25 cellular contexts compared by ENCODE assay signal in genomic region chr10:133462512-133463305, GRCh38. TPM values are rescaled to one million over a fixed set of nuclear protein-coding genes. Genes with fewer than 3 reads are reported as not detected.
"Had no signal": no experiment of that assay in that cellular context is flagged by ENCODE, and none has a peak within 500 bp of the region (broad histone marks: within the 10 kb centered on the region; RNA-seq: fewer than 3 reads in every experiment).

No MANE protein-coding gene starts in this region.

- H3K27me3 ChIP-seq: body of pancreas, cardiac muscle cell, hepatocyte, transverse colon had no signal

- DNase-seq: activated CD4-positive, alpha-beta T cell treated with anti-CD3 and anti-CD28 coated beads, Interleukin-2, amount 50 U/mL, for 4 hours; activated effector memory CD4-positive, alpha-beta T cell treated with anti-CD3 and anti-CD28 coated beads, Interleukin-2, amount 50 U/mL, for 16 hours; activated T-cell treated with anti-CD3 and anti-CD28 coated beads for 4 hours; anterior cingulate cortex; body of pancreas; effector CD4-positive, alpha-beta T cell; erythroblast; foreskin melanocyte; immature natural killer cell; kidney glomerular epithelial cell; left ventricle myocardium superior; mucosa of descending colon; naive B cell; nucleus accumbens; stimulated activated CD4-positive, alpha-beta T cell treated with anti-CD3 and anti-CD28 coated beads, Interleukin-2, amount 100 ng/mL, for 48 hours; stimulated activated CD8-positive, alpha-beta memory T cell treated with anti-CD3 and anti-CD28 coated beads, Interleukin-4, amount 100 ng/mL, for 48 hours; stimulated activated naive B cell treated with anti-CD40 and anti-IgM and Interleukin-4, amounts not matched to agents 10 μg/mL and 1 μg/mL and 100 μg/mL, for 72 hours; T-helper 9 cell; transverse colon had no signal

- H3K36me3 ChIP-seq: cardiac muscle cell, transverse colon had no signal

- H3K27ac Mint-ChIP-seq: activated naive CD4-positive, alpha-beta T cell treated with anti-CD3 and anti-CD28 coated beads, Interleukin-2, amount 10 ng/mL, durations not matched to agents 7 days and 5 days; dendritic cell treated with granulocyte-macrophage colony-stimulating factor and Interleukin-4, amounts not matched to agents 40 ng/mL and 50 ng/mL, for 4 days; immature natural killer cell; memory B cell; stimulated activated naive B cell treated with anti-CD40 and anti-IgM and Interleukin-4, amounts not matched to agents 10 μg/mL and 1 μg/mL and 100 μg/mL, for 72 hours had no signal

- H2AFZ ChIP-seq: hepatocyte had no signal

- H3K9me3 ChIP-seq: body of pancreas, mucosa of descending colon, transverse colon had no signal

- H3K36me3 Mint-ChIP-seq: activated naive CD4-positive, alpha-beta T cell treated with anti-CD3 and anti-CD28 coated beads, Interleukin-2, amount 10 ng/mL, durations not matched to agents 7 days and 5 days; immature natural killer cell had no signal

- H3K4me2 ChIP-seq: hepatocyte had no signal

- H3K4me3 Mint-ChIP-seq: activated naive CD4-positive, alpha-beta T cell treated with anti-CD3 and anti-CD28 coated beads, Interleukin-2, amount 10 ng/mL, durations not matched to agents 7 days and 5 days; dendritic cell treated with granulocyte-macrophage colony-stimulating factor and Interleukin-4, amounts not matched to agents 40 ng/mL and 50 ng/mL, for 4 days; immature natural killer cell; memory B cell; naive B cell; stimulated activated naive B cell treated with anti-CD40 and anti-IgM and Interleukin-4, amounts not matched to agents 10 μg/mL and 1 μg/mL and 100 μg/mL, for 72 hours had no signal

- H3K9me3 Mint-ChIP-seq: activated naive CD4-positive, alpha-beta T cell treated with anti-CD3 and anti-CD28 coated beads, Interleukin-2, amount 10 ng/mL, durations not matched to agents 7 days and 5 days; dendritic cell treated with granulocyte-macrophage colony-stimulating factor and Interleukin-4, amounts not matched to agents 40 ng/mL and 50 ng/mL, for 4 days; memory B cell; stimulated activated naive B cell treated with anti-CD40 and anti-IgM and Interleukin-4, amounts not matched to agents 10 μg/mL and 1 μg/mL and 100 μg/mL, for 72 hours had no signal

- H3K79me2 ChIP-seq: hepatocyte had no signal

- H3K4me1 Mint-ChIP-seq: activated naive CD4-positive, alpha-beta T cell treated with anti-CD3 and anti-CD28 coated beads, Interleukin-2, amount 10 ng/mL, durations not matched to agents 7 days and 5 days; immature natural killer cell; memory B cell; stimulated activated naive B cell treated with anti-CD40 and anti-IgM and Interleukin-4, amounts not matched to agents 10 μg/mL and 1 μg/mL and 100 μg/mL, for 72 hours had no signal

- H3K27me3 Mint-ChIP-seq: memory B cell had no signal

- H3K27ac ChIP-seq: body of pancreas, cardiac muscle cell, hepatocyte, transverse colon had no signal

- H3K4me3 ChIP-seq: body of pancreas, cardiac muscle cell, hepatocyte, mucosa of descending colon, transverse colon had no signal

- H3K4me1 ChIP-seq: body of pancreas, transverse colon had no signal

- ATAC-seq: body of pancreas; left ventricle myocardium superior; mucosa of descending colon; stimulated activated naive B cell treated with anti-CD40 and anti-IgM and Interleukin-4, amounts not matched to agents 10 μg/mL and 1 μg/mL and 100 μg/mL, for 72 hours had no signal

RNA-seq across cellular contexts. Expression of gene SPRN, which starts 38.3 kb away (rescaled TPM):
- total RNA-seq: body of pancreas; left ventricle myocardium superior; T-helper 1 cell treated with Interleukin-12 subunit alpha and Interleukin-12 subunit beta and Interleukin-4 antibody, amounts not matched to agents 30 ng/mL and 1 ng/mL, for 36 hours; transverse colon had no signal
